In genomic region chr1:169568497-169568896, GRCh38 we compare ENCODE assay signal across 23 cellular contexts. TPM values are rescaled to one million over a fixed set of nuclear protein-coding genes. Genes with fewer than 3 reads are reported as not detected.
DNase-seq lines count a peak whose midpoint lies in the region; ATAC-seq and TF ChIP-seq lines count a peak whose summit lies in the region.
"Had no signal": no experiment of that assay in that cellular context is flagged by ENCODE, and none has a peak within 500 bp of the region (broad histone marks: within the 10 kb centered on the region; RNA-seq: fewer than 3 reads in every experiment).

No MANE protein-coding gene starts in this region.

- H3K27ac ChIP-seq in 22Rv1 (peak overlapping the region; percentile 74), right lobe of liver (peak overlapping the region in 2 of 3 donors; percentile 53 to 74), heart right ventricle (no peak overlapping the region), neural progenitor cell (no peak overlapping the region)
- H3K27ac ChIP-seq: PC-9 had no signal

- peak; percentile 15 for TF ChIP-seq POLR2A in right lobe of liver (IDR thresholded peaks at IDR 0.05)

- H3K4me3 ChIP-seq in right lobe of liver (no peak overlapping the region), heart right ventricle (no peak overlapping the region), neural progenitor cell (no peak overlapping the region)
- H3K4me3 ChIP-seq: MG63, PC-9 had no signal

- intact Hi-C loops in right lobe of liver (cut with DNase I) = no loop called here
- intact Hi-C loops in heart right ventricle (cut with DNase I) = no loop called here

- no peaks in the 10 kb centered on the region for H3K9me3 ChIP-seq in right lobe of liver
- peaks cover 0 to 4% (median 0%) of the 10 kb centered on the region in 11 donors for H3K9me3 ChIP-seq in heart right ventricle
- no peaks in the 10 kb centered on the region for H3K9me3 ChIP-seq in neural progenitor cell (ENCODE audit: low read depth)
- H3K9me3 ChIP-seq: MG63, SK-N-SH had no signal

- no peak overlapping the region for H2AFZ ChIP-seq in neural progenitor cell (replicated peaks)
- H2AFZ ChIP-seq: PC-9 had no signal

- H3K4me1 ChIP-seq in right lobe of liver (peaks cover 0 to 77% (median 33%) of the 10 kb centered on the region in 4 donors), heart right ventricle (peaks cover 0 to 6% (median 0%) of the 10 kb centered on the region in 9 donors), neural progenitor cell (no peaks in the 10 kb centered on the region)

- 5% methylated on average over 1 of the region's 1 CpG for WGBS in right lobe of liver (ENCODE audit: insufficient coverage, low coverage, low lambda C conversion rate, missing lambda C conversion rate)
- 42 to 49% methylated on average over 1 of the region's 1 CpG for WGBS in heart right ventricle, 2 donors

- H3K4me2 ChIP-seq in neural progenitor cell = no peak overlapping the region
- H3K4me2 ChIP-seq: PC-9, SK-N-SH had no signal

- no peak overlapping the region for H3K9ac ChIP-seq in neural progenitor cell
- H3K9ac ChIP-seq: SK-N-SH had no signal

- ATAC-seq in right lobe of liver (peak; percentile 29 to 55 (median 42)), heart right ventricle (no peak)

- H3K36me3 Mint-ChIP-seq in neural progenitor cell = no peaks in the 10 kb centered on the region

- no peaks in the 10 kb centered on the region for H3K4me1 Mint-ChIP-seq in neural progenitor cell

- H3K36me3 ChIP-seq in right lobe of liver (peaks cover 0 to 5% (median 0%) of the 10 kb centered on the region in 4 donors), heart right ventricle (no peaks in the 10 kb centered on the region), neural progenitor cell (no peaks in the 10 kb centered on the region)
- H3K36me3 ChIP-seq: MG63 had no signal

- peaks cover 3% of the 10 kb centered on the region for H3K27me3 Mint-ChIP-seq in neural progenitor cell (ENCODE audit: insufficient read depth, low read depth)
- H3K27me3 Mint-ChIP-seq: CD4-positive, CD25-positive, alpha-beta regulatory T cell had no signal

- H4K20me1 ChIP-seq in neural progenitor cell (ENCODE audit: low read depth) = no peaks in the 10 kb centered on the region

- H3F3A ChIP-seq in neural progenitor cell (ENCODE audit: low read depth) = no peaks in the 10 kb centered on the region

- no peak overlapping the region for H3K27ac Mint-ChIP-seq in neural progenitor cell
- H3K27ac Mint-ChIP-seq: CD4-positive, CD25-positive, alpha-beta regulatory T cell had no signal

- H3K27me3 ChIP-seq in right lobe of liver = no peaks in the 10 kb centered on the region
- H3K27me3 ChIP-seq in heart right ventricle = no peaks in the 10 kb centered on the region
- H3K27me3 ChIP-seq in neural progenitor cell = peaks cover 8% of the 10 kb centered on the region
- H3K27me3 ChIP-seq: MG63 had no signal

- no peaks in the 10 kb centered on the region for H3K79me2 ChIP-seq in neural progenitor cell (ENCODE audit: low read depth)

- in situ Hi-C loops in SK-MEL-5 (cut with HindIII; ENCODE audit: low pct_unique_long_range_greater_than_20kb, low sequenced_read_pairs) = no loop called here

- DNase-seq in DMS153 (lab: John Stamatoyannopoulos, UW) (peak; percentile 62), SK-MEL-5 (ENCODE audit: low read depth, low spot score) (peak; percentile 66), right lobe of liver (no peak), heart right ventricle (no peak), NCI-H2171 (lab: John Stamatoyannopoulos, UW) (no peak), neural progenitor cell (ENCODE audit: low spot score) (no peak)
- DNase-seq: CD4-positive, CD25-positive, alpha-beta regulatory T cell; COR-L47; EL; GF-D8; Kasumi-1; MG63; NCI-H1436; NCI-H187 treated with DMSO at 0.1 percent for 48 hours; NCI-H2107; NCI-H226; NCI-H524 treated with DMSO at 0.1 percent for 48 hours; PC-9; RPMI8226; SHP77 treated with DMSO at 0.1 percent for 48 hours; SK-N-SH had no signal

- H3K4me3 Mint-ChIP-seq in neural progenitor cell = no peak overlapping the region

- TF ChIP-seq CTCF in 22Rv1 (IDR thresholded peaks at IDR 0.05) (no peak), right lobe of liver (IDR thresholded peaks at IDR 0.05) (no peak), heart right ventricle (IDR thresholded peaks at IDR 0.05) (no peak), neural progenitor cell (IDR thresholded peaks at IDR 0.05) (no peak)

- no peaks in the 10 kb centered on the region for H3K9me3 Mint-ChIP-seq in neural progenitor cell

RNA-seq across cellular contexts. Expression of gene F5, which starts 17.8 kb away (rescaled TPM):
- total RNA-seq in SK-MEL-5 (2014; rRNA removed; shearing (Covaris generic)) = not detected in 2 replicates
- 0.01 TPM in 1 of 2 replicates, not detected in the other for polyA plus RNA-seq in SK-MEL-5 (2015; cell fraction: cytosol; rRNA removed)
- not detected in 2 replicates for polyA plus RNA-seq in SK-MEL-5 (2015; cell fraction: nucleus; rRNA removed)
- total RNA-seq in right lobe of liver (100 to 1,000 TPM; 110 to 279 (median 175) TPM), heart right ventricle (10 to 100 TPM in 4 of 10 donors, 1 to 10 TPM in 5, under 1 TPM in 1; 0.94 to 31.4 (median 6.9) TPM), neural progenitor cell (ENCODE audit: low replicate concordance) (not detected in 2 replicates)
- polyA plus RNA-seq in heart right ventricle = 10 to 100 TPM in 1 of 2 donors, 1 to 10 TPM in 1; 4.6 to 40.3 TPM
- total RNA-seq: PC-9 had no signal
- polyA plus RNA-seq: BJ had no signal

Comparison
In these comparisons a context has a peak if more than half of its experiments do, and no peak if none do; other contexts are left out.
1. H3K27ac ChIP-seq: peak in 22Rv1 (single experiment) and right lobe of liver (2 of 3); none in heart right ventricle (0 of 10) and neural progenitor cell (single experiment).
2. DNase-seq: peak in DMS153 (single experiment) and SK-MEL-5 (single experiment); none in right lobe of liver (0 of 3), heart right ventricle (0 of 2), NCI-H2171 (single experiment) and neural progenitor cell (single experiment).
3. ATAC-seq: peak in right lobe of liver (4 of 4); none in heart right ventricle (0 of 8).